Comparison of ENCODE assay signal across 18 cellular contexts in genomic region chr2:83742117-83742782, GRCh38.
A peak's percentile ranks its signal among the peaks of the same experiment; 100 is the strongest.
DNase-seq lines count a peak whose midpoint lies in the region; ATAC-seq and TF ChIP-seq lines count a peak whose summit lies in the region.
"Had no signal": no experiment of that assay in that cellular context is flagged by ENCODE, and none has a peak within 500 bp of the region (broad histone marks: within the 10 kb centered on the region; RNA-seq: fewer than 3 reads in every experiment).

No MANE protein-coding gene starts in this region.

- H3K4me1 ChIP-seq in uterus, result no peaks in the 10 kb centered on the region
- H3K4me1 ChIP-seq: ascending aorta had no signal

- no peaks in the 10 kb centered on the region for H3K27me3 ChIP-seq in uterus
- H3K27me3 ChIP-seq: ascending aorta had no signal

- DNase-seq in HPDE6-E6E7 (ENCODE audit: extremely low spot score) (peak; percentile 65), NCI-H446 treated with DMSO at 0.1 percent for 48 hours (lab: John Stamatoyannopoulos, UW) (peak; percentile 95), epithelial cell of prostate (ENCODE audit: low read depth, low spot score) (peak; percentile 73), pons (ENCODE audit: low spot score) (peak; percentile 1), uterus (no peak), NCI-H2196 (lab: John Stamatoyannopoulos, UW; ENCODE audit: unreplicated experiment) (no peak), NCI-H226 (no peak)
- DNase-seq: activated CD4-positive, alpha-beta T cell treated with anti-CD3 and anti-CD28 coated beads, Interleukin-2, amount 50 U/mL, for 48 hours; CD4-positive, CD25-positive, alpha-beta regulatory T cell; effector memory CD4-positive, alpha-beta T cell; GDM1; GOT3; head of caudate nucleus; left colon; stimulated activated naive CD8-positive, alpha-beta T cell treated with anti-CD3 and anti-CD28 coated beads, Interleukin-15, amount 100 ng/mL, for 72 hours had no signal

- no peaks in the 10 kb centered on the region for H3K36me3 ChIP-seq in uterus
- H3K36me3 ChIP-seq: ascending aorta had no signal

- no peak overlapping the region for H3K27ac ChIP-seq in epithelial cell of prostate
- no peak overlapping the region for H3K27ac ChIP-seq in uterus
- H3K27ac ChIP-seq: ascending aorta had no signal

- ATAC-seq in GM19351 (IDR thresholded peaks at IDR 0.05; ENCODE audit: unreplicated experiment), result no peak
- ATAC-seq: left colon; natural killer cell treated with Interleukin-12 subunit alpha and Interleukin-12 subunit beta and Interleukin-15 and Interleukin-18, amount 100 ng/mL, for 72 hours; stimulated activated naive CD8-positive, alpha-beta T cell treated with anti-CD3 and anti-CD28 coated beads, Interleukin-15, amount 100 ng/mL, for 72 hours had no signal

- H3K9me3 ChIP-seq in uterus, result no peaks in the 10 kb centered on the region
- H3K9me3 ChIP-seq: ascending aorta had no signal

- intact Hi-C loops in uterus (cut with DNase I; ENCODE audit: low total_unique reads), result no loop called here

- no peak for TF ChIP-seq CTCF in uterus (IDR thresholded peaks at IDR 0.05)

- H3K4me3 ChIP-seq in uterus, result no peak overlapping the region
- H3K4me3 ChIP-seq: ascending aorta had no signal

- no peak for TF ChIP-seq POLR2A in uterus (IDR thresholded peaks at IDR 0.05)

Comparison
In these comparisons a context has a peak if more than half of its experiments do, and no peak if none do; other contexts are left out.
1. DNase-seq: peak in HPDE6-E6E7 (single experiment), NCI-H446 treated with DMSO at 0.1 percent for 48 hours (single experiment), epithelial cell of prostate (single experiment) and pons (single experiment); none in uterus (0 of 2), NCI-H2196 (single experiment) and NCI-H226 (single experiment).